In genomic region chrX:7019555-7019954, GRCh38 we compare ENCODE assay signal across 25 cellular contexts.
"Had no signal": no experiment of that assay in that cellular context is flagged by ENCODE, and none has a peak within 500 bp of the region (broad histone marks: within the 10 kb centered on the region; RNA-seq: fewer than 3 reads in every experiment).

No MANE protein-coding gene starts in this region.

- FAIRE-seq: kidney, pancreas, small intestine had no signal

- ATAC-seq: activated CD8-positive, alpha-beta T cell treated with anti-CD3 and anti-CD28 coated beads for 36 hours; activated T-cell treated with anti-CD3 and anti-CD28 coated beads, Interleukin-2, amount 50 U/mL, for 4 hours; activated T-helper 17 cell treated with anti-CD3 and anti-CD28 coated beads, Interleukin-2, amount 50 U/mL, for 72 hours; left colon; naive thymus-derived CD8-positive, alpha-beta T cell; pancreas; sciatic nerve; stimulated activated effector memory CD8-positive, alpha-beta T cell treated with anti-CD3 and anti-CD28 coated beads, Interleukin-12 subunit alpha, Interleukin-12 subunit beta, amount 100 ng/mL, for 72 hours; WTC11 had no signal

- H3K4me3 ChIP-seq: esophagus squamous epithelium, pancreas, prostate gland, thoracic aorta, uterus had no signal

- DNase-seq: activated CD4-positive, alpha-beta T cell treated with anti-CD3 and anti-CD28 coated beads for 1 hour; activated CD4-positive, alpha-beta T cell treated with anti-CD3 and anti-CD28 coated beads, Interleukin-2, amount 10 ng/mL, durations not matched to agents 7 days and 5 days; activated CD8-positive, alpha-beta T cell treated with anti-CD3 and anti-CD28 coated beads for 36 hours; activated gamma-delta T cell treated with Interleukin-2 at 50 U/mL for 16 hours; activated naive CD4-positive, alpha-beta T cell treated with anti-CD3 and anti-CD28 coated beads, Interleukin-2, amount 50 U/mL, for 16 hours; activated T-cell treated with anti-CD3 and anti-CD28 coated beads, Interleukin-2, amount 50 U/mL, for 4 hours; amygdala; esophagus squamous epithelium; head of caudate nucleus; hippocampal formation; kidney; left colon; naive thymus-derived CD8-positive, alpha-beta T cell; nucleus accumbens; pancreas; retina; small intestine; stimulated activated CD4-positive, alpha-beta T cell treated with anti-CD3 and anti-CD28 coated beads, Interleukin-4, amount 100 ng/mL, for 24 hours; uterus had no signal
